1 cellular context compared by ENCODE assay signal in the genomic region with DNA sequence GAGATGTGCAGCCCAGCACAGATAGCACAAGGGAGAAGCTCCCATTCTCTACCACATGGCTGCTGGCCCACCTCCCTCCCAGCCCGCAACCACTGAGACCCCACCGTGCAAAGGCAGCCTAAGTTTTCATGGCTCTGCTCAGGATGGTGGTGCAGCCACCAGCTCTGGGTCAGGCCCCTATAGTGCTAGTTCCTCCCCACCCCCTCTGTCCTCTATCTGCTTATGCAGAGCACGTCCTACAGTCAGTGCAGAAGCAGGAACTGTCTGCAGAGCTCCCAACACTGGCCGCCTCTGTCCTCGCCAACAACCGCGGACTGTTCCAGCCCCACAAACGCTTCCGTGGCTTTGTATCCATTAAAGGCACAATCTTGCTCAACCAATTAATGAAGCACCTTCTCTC.
TF ChIP-seq lines count a peak whose summit lies in the region.

No MANE protein-coding gene starts in this region.

TF ChIP-seq in K562, 482 proteins besides CTCF, POLR2A, EP300 and RAD21 (continued from another document):
- TF ChIP-seq TFE3 (CRISPR knock-in tag; IDR thresholded peaks at IDR 0.05) (no peak), ZNF311 (CRISPR knock-in tag; IDR thresholded peaks at IDR 0.05) (no peak), SUPT5H (IDR thresholded peaks at IDR 0.05) (no peak), ATF3 (IDR thresholded peaks at IDR 0.05) (no peak), ATF3 (CRISPR knock-in tag; conservative IDR thresholded peaks at IDR 0.05) (no peak), CREM (IDR thresholded peaks at IDR 0.05; ENCODE audit: low read depth) (no peak), CBFB (CRISPR knock-in tag; IDR thresholded peaks at IDR 0.05) (no peak), PCBP1 (IDR thresholded peaks at IDR 0.05; ENCODE audit: low read depth, low read length, poor library complexity, severe bottlenecking) (no peak), E2F1 (CRISPR knock-in tag; IDR thresholded peaks at IDR 0.05) (no peak), CREB1 (IDR thresholded peaks at IDR 0.05) (no peak), CREB1 (CRISPR knock-in tag; IDR thresholded peaks at IDR 0.05) (no peak), GATA2 (CRISPR knock-in tag; IDR thresholded peaks at IDR 0.05) (no peak)
- TF ChIP-seq, protein P1, sequence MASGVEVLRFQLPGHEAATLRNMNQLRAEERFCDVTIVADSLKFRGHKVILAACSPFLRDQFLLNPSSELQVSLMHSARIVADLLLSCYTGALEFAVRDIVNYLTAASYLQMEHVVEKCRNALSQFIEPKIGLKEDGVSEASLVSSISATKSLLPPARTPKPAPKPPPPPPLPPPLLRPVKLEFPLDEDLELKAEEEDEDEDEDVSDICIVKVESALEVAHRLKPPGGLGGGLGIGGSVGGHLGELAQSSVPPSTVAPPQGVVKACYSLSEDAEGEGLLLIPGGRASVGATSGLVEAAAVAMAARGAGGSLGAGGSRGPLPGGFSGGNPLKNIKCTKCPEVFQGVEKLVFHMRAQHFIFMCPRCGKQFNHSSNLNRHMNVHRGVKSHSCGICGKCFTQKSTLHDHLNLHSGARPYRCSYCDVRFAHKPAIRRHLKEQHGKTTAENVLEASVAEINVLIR (CRISPR knock-in tag; IDR thresholded peaks at IDR 0.05), result no peak
